Comparison of ENCODE assay signal across 18 cellular contexts in genomic region chr12:56999456-56999855, GRCh38. TPM values are rescaled to one million over a fixed set of nuclear protein-coding genes. Genes with fewer than 3 reads are reported as not detected.
DNase-seq lines count a peak whose midpoint lies in the region; ATAC-seq and TF ChIP-seq lines count a peak whose summit lies in the region.
"Had no signal": no experiment of that assay in that cellular context is flagged by ENCODE, and none has a peak within 500 bp of the region (broad histone marks: within the 10 kb centered on the region; RNA-seq: fewer than 3 reads in every experiment).

No MANE protein-coding gene starts in this region.

- CTCF ChIA-PET in GM10248 (lab: Yijun Ruan, JAX), result interaction anchor here (1.5 to 12.0 kb wide), 7 partner anchors 12 to 239 kb away, joined by 8 to 148 read pairs (median 47); partner anchors contain the start of genes HSD17B6, STAT6 and TAC3

- peak overlapping the region; percentile 32 for H3K9ac ChIP-seq in Loucy (ENCODE audit: low read depth, low read length, poor library complexity, severe bottlenecking)

- DNase-seq in activated naive CD8-positive, alpha-beta T cell treated with anti-CD3 and anti-CD28 coated beads, Interleukin-2, amount 50 U/mL, for 24 hours, result no peak
- no peak for DNase-seq in activated naive CD8-positive, alpha-beta T cell treated with anti-CD3 and anti-CD28 coated beads, Interleukin-2, amount 10 ng/mL, durations not matched to agents 7 days and 5 days
- DNase-seq in stimulated activated naive B cell treated with anti-CD40 and anti-IgM and Interleukin-4, amounts not matched to agents 10 μg/mL and 1 μg/mL and 100 μg/mL, for 72 hours, result no peak
- no peak for DNase-seq in amniotic stem cell (lab: John Stamatoyannopoulos, UW)
- DNase-seq in NCI-H774 (lab: John Stamatoyannopoulos, UW), result no peak
- no peak for DNase-seq in GM10248 (ENCODE audit: extremely low spot score)
- DNase-seq: cerebellar nuclear complex, HCEC 1CT, kidney, NCI-H1930, NCI-H524, PC-9 had no signal

- H3K36me3 Mint-ChIP-seq in activated naive CD8-positive, alpha-beta T cell, result peaks cover 17% of the 10 kb centered on the region
- peaks cover 40% of the 10 kb centered on the region for H3K36me3 Mint-ChIP-seq in activated naive CD8-positive, alpha-beta T cell treated with anti-CD3 and anti-CD28 coated beads, Interleukin-2, amount 50 U/mL, for 24 hours (ENCODE audit: low read depth)
- peaks cover 23% of the 10 kb centered on the region for H3K36me3 Mint-ChIP-seq in activated naive CD8-positive, alpha-beta T cell treated with anti-CD3 and anti-CD28 coated beads, Interleukin-2, amount 10 ng/mL, durations not matched to agents 7 days and 5 days
- peaks cover 40 to 62% of the 10 kb centered on the region in 2 donors for H3K36me3 Mint-ChIP-seq in stimulated activated naive B cell treated with anti-CD40 and anti-IgM and Interleukin-4, amounts not matched to agents 10 μg/mL and 1 μg/mL and 100 μg/mL, for 72 hours

- H3K36me3 ChIP-seq in Loucy (ENCODE audit: insufficient read depth, low read length), result peaks cover 33% of the 10 kb centered on the region; the same call in 1 of the 2 replicates

- no peak overlapping the region for H2AFZ ChIP-seq in Loucy (ENCODE audit: low read length)
- H2AFZ ChIP-seq: PC-9 had no signal

- H3K27me3 Mint-ChIP-seq in activated naive CD8-positive, alpha-beta T cell, result no peaks in the 10 kb centered on the region
- H3K27me3 Mint-ChIP-seq in activated naive CD8-positive, alpha-beta T cell treated with anti-CD3 and anti-CD28 coated beads, Interleukin-2, amount 50 U/mL, for 24 hours, result no peaks in the 10 kb centered on the region
- H3K27me3 Mint-ChIP-seq in activated naive CD8-positive, alpha-beta T cell treated with anti-CD3 and anti-CD28 coated beads, Interleukin-2, amount 10 ng/mL, durations not matched to agents 7 days and 5 days, result no peaks in the 10 kb centered on the region
- no peaks in the 10 kb centered on the region for H3K27me3 Mint-ChIP-seq in stimulated activated naive B cell treated with anti-CD40 and anti-IgM and Interleukin-4, amounts not matched to agents 10 μg/mL and 1 μg/mL and 100 μg/mL, for 72 hours

- H3F3A ChIP-seq in Loucy (ENCODE audit: low read depth), result no peaks in the 10 kb centered on the region

- peak overlapping the region; percentile 87 for H3K27ac Mint-ChIP-seq in activated naive CD8-positive, alpha-beta T cell
- H3K27ac Mint-ChIP-seq in activated naive CD8-positive, alpha-beta T cell treated with anti-CD3 and anti-CD28 coated beads, Interleukin-2, amount 50 U/mL, for 24 hours, result no peak overlapping the region
- H3K27ac Mint-ChIP-seq in activated naive CD8-positive, alpha-beta T cell treated with anti-CD3 and anti-CD28 coated beads, Interleukin-2, amount 10 ng/mL, durations not matched to agents 7 days and 5 days, result peak overlapping the region; percentile 85
- peak overlapping the region; percentile 86 for H3K27ac Mint-ChIP-seq in stimulated activated naive B cell treated with anti-CD40 and anti-IgM and Interleukin-4, amounts not matched to agents 10 μg/mL and 1 μg/mL and 100 μg/mL, for 72 hours
- H3K27ac Mint-ChIP-seq: endodermal cell had no signal

- TF ChIP-seq CTCF in Loucy (conservative IDR thresholded peaks at IDR 0.05; ENCODE audit: low read length) (no peak), GM10248 (IDR thresholded peaks at IDR 0.05; ENCODE audit: control extremely low read depth, extremely low read depth, low read depth, missing control alignments) (no peak)

- peaks cover 50% of the 10 kb centered on the region for H3K4me1 Mint-ChIP-seq in activated naive CD8-positive, alpha-beta T cell (ENCODE audit: low read depth)
- H3K4me1 Mint-ChIP-seq in activated naive CD8-positive, alpha-beta T cell treated with anti-CD3 and anti-CD28 coated beads, Interleukin-2, amount 50 U/mL, for 24 hours, result peaks cover 44% of the 10 kb centered on the region
- peaks cover 33% of the 10 kb centered on the region for H3K4me1 Mint-ChIP-seq in activated naive CD8-positive, alpha-beta T cell treated with anti-CD3 and anti-CD28 coated beads, Interleukin-2, amount 10 ng/mL, durations not matched to agents 7 days and 5 days
- peaks cover 40 to 46% of the 10 kb centered on the region in 2 donors for H3K4me1 Mint-ChIP-seq in stimulated activated naive B cell treated with anti-CD40 and anti-IgM and Interleukin-4, amounts not matched to agents 10 μg/mL and 1 μg/mL and 100 μg/mL, for 72 hours

- H3K9me3 Mint-ChIP-seq in activated naive CD8-positive, alpha-beta T cell (ENCODE audit: low read depth), result no peaks in the 10 kb centered on the region
- H3K9me3 Mint-ChIP-seq in activated naive CD8-positive, alpha-beta T cell treated with anti-CD3 and anti-CD28 coated beads, Interleukin-2, amount 50 U/mL, for 24 hours, result no peaks in the 10 kb centered on the region
- no peaks in the 10 kb centered on the region for H3K9me3 Mint-ChIP-seq in activated naive CD8-positive, alpha-beta T cell treated with anti-CD3 and anti-CD28 coated beads, Interleukin-2, amount 10 ng/mL, durations not matched to agents 7 days and 5 days
- H3K9me3 Mint-ChIP-seq in stimulated activated naive B cell treated with anti-CD40 and anti-IgM and Interleukin-4, amounts not matched to agents 10 μg/mL and 1 μg/mL and 100 μg/mL, for 72 hours, result no peaks in the 10 kb centered on the region
- H3K9me3 Mint-ChIP-seq: endodermal cell had no signal

- no peak overlapping the region for H3K4me3 ChIP-seq in Loucy (ENCODE audit: low read length, poor library complexity, severe bottlenecking)
- H3K4me3 ChIP-seq: PC-9, suprapubic skin had no signal

- peaks cover 36% of the 10 kb centered on the region for H4K20me1 ChIP-seq in Loucy (ENCODE audit: insufficient read depth, low read length, poor library complexity, severe bottlenecking)

- peak overlapping the region; percentile 7 for H3K4me3 Mint-ChIP-seq in activated naive CD8-positive, alpha-beta T cell
- H3K4me3 Mint-ChIP-seq in activated naive CD8-positive, alpha-beta T cell treated with anti-CD3 and anti-CD28 coated beads, Interleukin-2, amount 50 U/mL, for 24 hours, result no peak overlapping the region
- no peak overlapping the region for H3K4me3 Mint-ChIP-seq in activated naive CD8-positive, alpha-beta T cell treated with anti-CD3 and anti-CD28 coated beads, Interleukin-2, amount 10 ng/mL, durations not matched to agents 7 days and 5 days
- no peak overlapping the region for H3K4me3 Mint-ChIP-seq in stimulated activated naive B cell treated with anti-CD40 and anti-IgM and Interleukin-4, amounts not matched to agents 10 μg/mL and 1 μg/mL and 100 μg/mL, for 72 hours
- H3K4me3 Mint-ChIP-seq: endodermal cell had no signal

- POLR2A ChIA-PET in activated naive CD8-positive, alpha-beta T cell treated with anti-CD3 and anti-CD28 coated beads, Interleukin-2, amount 10 ng/mL, durations not matched to agents 7 days and 5 days (lab: Charles Lee), result interaction anchor here (0.8 to 1.5 kb wide), 3 partner anchors 66 to 111 kb away, joined by 3 to 4 read pairs (median 3); partner anchors contain the start of genes NEMP1 and STAT6
- POLR2A ChIA-PET in GM10248 (lab: Yijun Ruan, JAX), result no interaction called here

- H3K4me1 ChIP-seq in Loucy (ENCODE audit: insufficient read depth, low read length, poor library complexity, severe bottlenecking), result peaks cover 20% of the 10 kb centered on the region

- no peaks in the 10 kb centered on the region for H3K9me3 ChIP-seq in Loucy (ENCODE audit: insufficient read depth, low read depth, low read length)
- H3K9me3 ChIP-seq: neutrophil, suprapubic skin had no signal

- ATAC-seq in activated naive CD8-positive, alpha-beta T cell treated with anti-CD3 and anti-CD28 coated beads, Interleukin-2, amount 50 U/mL, for 24 hours, result no peak
- no peak for ATAC-seq in activated naive CD8-positive, alpha-beta T cell treated with anti-CD3 and anti-CD28 coated beads, Interleukin-2, amount 10 ng/mL, durations not matched to agents 7 days and 5 days (ENCODE audit: low read depth)
- no peak for ATAC-seq in stimulated activated naive B cell treated with anti-CD40 and anti-IgM and Interleukin-4, amounts not matched to agents 10 μg/mL and 1 μg/mL and 100 μg/mL, for 72 hours (replicated peaks)

- peak overlapping the region; percentile 65 for H3K4me2 ChIP-seq in Loucy (ENCODE audit: low read depth, low read length, poor library complexity, severe bottlenecking)
- H3K4me2 ChIP-seq: PC-9 had no signal

- no peaks in the 10 kb centered on the region for H3K27me3 ChIP-seq in Loucy (ENCODE audit: insufficient read depth, low read length, poor library complexity, severe bottlenecking)
- H3K27me3 ChIP-seq: neutrophil, suprapubic skin had no signal

- no peaks in the 10 kb centered on the region for H3K9me2 ChIP-seq in Loucy (replicated peaks; ENCODE audit: low read depth, low read length)

- H3K79me2 ChIP-seq in Loucy (ENCODE audit: insufficient read depth, low read length), result peaks cover 52% of the 10 kb centered on the region

RNA-seq across cellular contexts. Expression of gene ZBTB39, which starts 6.9 kb away (rescaled TPM):
- 10 to 100 TPM; 11.3 TPM for total RNA-seq in activated naive CD8-positive, alpha-beta T cell treated with anti-CD3 and anti-CD28 coated beads, Interleukin-2, amount 10 ng/mL, durations not matched to agents 7 days and 5 days

RNA-seq across cellular contexts. Expression of gene TAC3, which starts 16.9 kb away (rescaled TPM):
- under 1 TPM; 0.34 to 0.53 TPM for total RNA-seq in activated naive CD8-positive, alpha-beta T cell treated with anti-CD3 and anti-CD28 coated beads, Interleukin-2, amount 10 ng/mL, durations not matched to agents 7 days and 5 days
- total RNA-seq: kidney, PC-9, SK-MEL-5, suprapubic skin had no signal

RNA-seq across cellular contexts. Expression of gene RDH16, which starts 42.0 kb away (rescaled TPM):
- under 1 TPM; 0.62 to 0.69 TPM for total RNA-seq in activated naive CD8-positive, alpha-beta T cell treated with anti-CD3 and anti-CD28 coated beads, Interleukin-2, amount 10 ng/mL, durations not matched to agents 7 days and 5 days
- total RNA-seq: SK-MEL-5 had no signal

RNA-seq across cellular contexts. Expression of gene MYO1A, which starts 50.5 kb away (rescaled TPM):
- 1 to 10 TPM; 1.2 to 2.1 TPM for total RNA-seq in activated naive CD8-positive, alpha-beta T cell treated with anti-CD3 and anti-CD28 coated beads, Interleukin-2, amount 10 ng/mL, durations not matched to agents 7 days and 5 days
- total RNA-seq: PC-9, SK-MEL-5 had no signal
